ENCODE assay signal across 17 cellular contexts in genomic region chr7:99490878-99491277, GRCh38.
"Had no signal": no experiment of that assay in that cellular context is flagged by ENCODE, and none has a peak within 500 bp of the region (broad histone marks: within the 10 kb centered on the region; RNA-seq: fewer than 3 reads in every experiment).

No MANE protein-coding gene starts in this region.

- FAIRE-seq: keratinocyte, pancreas had no signal

- H3K4me3 ChIP-seq: coronary artery, esophagus squamous epithelium, pancreas, stomach, testis, upper lobe of left lung had no signal

- H3K9me3 ChIP-seq: pancreas, testis had no signal

- H3K4me1 ChIP-seq: esophagus squamous epithelium, pancreas, stomach, testis, upper lobe of left lung had no signal

- DNase-seq: activated CD4-positive, alpha-beta T cell treated with anti-CD3 and anti-CD28 coated beads, Interleukin-2, amount 50 U/mL, for 48 hours; activated naive CD8-positive, alpha-beta T cell treated with anti-CD3 and anti-CD28 coated beads for 36 hours; activated T-cell treated with anti-CD3 and anti-CD28 coated beads, Interleukin-2, amount 50 U/mL, for 24 hours; brain microvascular endothelial cell; esophagus squamous epithelium; hippocampal formation; naive B cell; pancreas; stomach; T1000; testis; upper lobe of left lung had no signal

- ATAC-seq: left lobe of liver, pancreas, sciatic nerve had no signal

- H3K27me3 ChIP-seq: brain microvascular endothelial cell, esophagus squamous epithelium, pancreas, stomach, testis, upper lobe of left lung had no signal

- H3K27ac ChIP-seq: brain microvascular endothelial cell, coronary artery, esophagus squamous epithelium, pancreas, stomach, testis, upper lobe of left lung, VCaP had no signal
